ENCODE assay signal across 8 cellular contexts in genomic region chr7:15015545-15016314, GRCh38.
A peak's percentile ranks its signal among the peaks of the same experiment; 100 is the strongest.
DNase-seq lines count a peak whose midpoint lies in the region; ATAC-seq and TF ChIP-seq lines count a peak whose summit lies in the region.

No MANE protein-coding gene starts in this region.

- in situ Hi-C loops in gastrocnemius medialis (cut with MboI; ENCODE audit: low sequenced_read_pairs in 4 of 4) = loop anchor here (5.0 to 10.0 kb wide), 3 partner anchors 293 to 301 kb away; no protein-coding TSS in a partner anchor

- ATAC-seq in GM21360 (IDR thresholded peaks at IDR 0.05; ENCODE audit: unreplicated experiment) (peak; percentile 96), HG03520 (IDR thresholded peaks at IDR 0.05; ENCODE audit: unreplicated experiment) (peak; percentile 87), right cardiac atrium (peak; percentile 90 to 94), gastrocnemius medialis (peak; percentile 96 to 97)

- intact Hi-C loops in ascending aorta (cut with DNase I) (loop anchor here (5.0 kb wide), 1 partner anchor 298 kb away; no protein-coding TSS in a partner anchor), right cardiac atrium (cut with DNase I) (loop anchor here in 3 of 4 donors (5.0 to 10.0 kb wide), 2 partner anchors 181 to 298 kb away; no protein-coding TSS in a partner anchor), gastrocnemius medialis (cut with DNase I; ENCODE audit: low total_unique reads) (loop anchor here (1.0 kb wide), 1 partner anchor 298 kb away; no protein-coding TSS in a partner anchor)

- H3K4me1 ChIP-seq in ascending aorta (peaks cover 0 to 4% of the 10 kb centered on the region in 2 donors), right cardiac atrium (ENCODE audit: control insufficient read depth, insufficient read depth, low read length) (no peaks in the 10 kb centered on the region), gastrocnemius medialis (peaks cover 10 to 19% of the 10 kb centered on the region in 2 donors)

- DNase-seq in DMS79 (lab: John Stamatoyannopoulos, UW) = peak; percentile 65
- DNase-seq in NCI-H345 (lab: John Stamatoyannopoulos, UW) = peak; percentile 92
- DNase-seq in ascending aorta (ENCODE audit: low spot score in 2 of 2) = no peak
- DNase-seq in right cardiac atrium = peak; percentile 14 to 39 (median 35)
- peak; percentile 29 to 30 for DNase-seq in gastrocnemius medialis
- no peak for DNase-seq in effector CD8-positive, alpha-beta T cell (lab: John Stamatoyannopoulos, UW)

- H3K27me3 ChIP-seq in ascending aorta = no peaks in the 10 kb centered on the region
- H3K27me3 ChIP-seq in right cardiac atrium (ENCODE audit: control insufficient read depth, insufficient read depth) = no peaks in the 10 kb centered on the region
- H3K27me3 ChIP-seq in gastrocnemius medialis = no peaks in the 10 kb centered on the region

- H3K27ac ChIP-seq in ascending aorta = no peak overlapping the region
- peak overlapping the region; percentile 90 for H3K27ac ChIP-seq in right cardiac atrium (ENCODE audit: low read length)
- H3K27ac ChIP-seq in gastrocnemius medialis = peak overlapping the region; percentile 32 to 75 (median 60)

- H3K9me3 ChIP-seq in ascending aorta = no peaks in the 10 kb centered on the region
- H3K9me3 ChIP-seq in right cardiac atrium (ENCODE audit: control insufficient read depth, low read length) = no peaks in the 10 kb centered on the region
- no peaks in the 10 kb centered on the region for H3K9me3 ChIP-seq in gastrocnemius medialis

- 18% methylated on average over 8 of the region's 8 CpGs for WGBS in right cardiac atrium

- H3K4me3 ChIP-seq in ascending aorta = peak overlapping the region in 1 of 2 donors; percentile 16
- peak overlapping the region; percentile 53 for H3K4me3 ChIP-seq in right cardiac atrium (ENCODE audit: low read length)
- peak overlapping the region; percentile 23 to 43 (median 37) for H3K4me3 ChIP-seq in gastrocnemius medialis

- TF ChIP-seq CTCF in ascending aorta (IDR thresholded peaks at IDR 0.05) (peak in 2 of 3 experiments; percentile 42 to 57), gastrocnemius medialis (IDR thresholded peaks at IDR 0.05 in 4 of 5, conservative IDR thresholded peaks at IDR 0.05 in 1 of 5) (peak; percentile 49 to 67 (median 65))

- H3K36me3 ChIP-seq in ascending aorta (no peaks in the 10 kb centered on the region), gastrocnemius medialis (no peaks in the 10 kb centered on the region)

- TF ChIP-seq POLR2A in gastrocnemius medialis (IDR thresholded peaks at IDR 0.05) = no peak

Comparison
In these comparisons a context has a peak if more than half of its experiments do, and no peak if none do; other contexts are left out.
1. DNase-seq: peak in DMS79 (single experiment), NCI-H345 (single experiment), right cardiac atrium (3 of 3) and gastrocnemius medialis (2 of 2); none in ascending aorta (0 of 2) and effector CD8-positive, alpha-beta T cell (single experiment).
2. H3K27ac ChIP-seq: peak in right cardiac atrium (single experiment) and gastrocnemius medialis (4 of 4); none in ascending aorta (0 of 2).
3. Peak in every context shown above with its lines, with median percentiles within 50 percentile points of each other: ATAC-seq.